Comparison of ENCODE assay signal across 13 cellular contexts in genomic region chr20:8094415-8094818, GRCh38. TPM values are rescaled to one million over a fixed set of nuclear protein-coding genes. Genes with fewer than 3 reads are reported as not detected.
DNase-seq lines count a peak whose midpoint lies in the region; ATAC-seq and TF ChIP-seq lines count a peak whose summit lies in the region.
"Had no signal": no experiment of that assay in that cellular context is flagged by ENCODE, and none has a peak within 500 bp of the region (broad histone marks: within the 10 kb centered on the region; RNA-seq: fewer than 3 reads in every experiment).

No MANE protein-coding gene starts in this region.

- intact Hi-C loops in head of caudate nucleus (cut with DNase I) (no loop called here), posterior vena cava (cut with DNase I) (no loop called here)

- no peak overlapping the region for H3K27ac Mint-ChIP-seq in endothelial cell (ENCODE audit: unreplicated experiment)
- H3K27ac Mint-ChIP-seq: activated CD4-positive, alpha-beta memory T cell treated with anti-CD3 and anti-CD28 coated beads for 36 hours; naive thymus-derived CD8-positive, alpha-beta T cell; stimulated activated effector memory CD8-positive, alpha-beta T cell treated with anti-CD3 and anti-CD28 coated beads, Interleukin-12 subunit alpha, Interleukin-12 subunit beta, amount 100 ng/mL, for 72 hours had no signal

- no peak for TF ChIP-seq CTCF in endothelial cell (IDR thresholded peaks at IDR 0.05; ENCODE audit: unreplicated experiment)

- H3K36me3 Mint-ChIP-seq in endothelial cell (ENCODE audit: low read depth, unreplicated experiment), result no peaks in the 10 kb centered on the region
- H3K36me3 Mint-ChIP-seq: activated CD4-positive, alpha-beta memory T cell treated with anti-CD3 and anti-CD28 coated beads for 36 hours; naive thymus-derived CD8-positive, alpha-beta T cell; stimulated activated effector memory CD8-positive, alpha-beta T cell treated with anti-CD3 and anti-CD28 coated beads, Interleukin-12 subunit alpha, Interleukin-12 subunit beta, amount 100 ng/mL, for 72 hours had no signal

- no peak overlapping the region for H3K4me3 Mint-ChIP-seq in endothelial cell (ENCODE audit: unreplicated experiment)
- H3K4me3 Mint-ChIP-seq: activated CD4-positive, alpha-beta memory T cell treated with anti-CD3 and anti-CD28 coated beads for 36 hours; naive thymus-derived CD8-positive, alpha-beta T cell; stimulated activated effector memory CD8-positive, alpha-beta T cell treated with anti-CD3 and anti-CD28 coated beads, Interleukin-12 subunit alpha, Interleukin-12 subunit beta, amount 100 ng/mL, for 72 hours had no signal

- H3K4me1 Mint-ChIP-seq in endothelial cell (ENCODE audit: unreplicated experiment), result no peaks in the 10 kb centered on the region
- H3K4me1 Mint-ChIP-seq: naive thymus-derived CD8-positive, alpha-beta T cell; stimulated activated effector memory CD8-positive, alpha-beta T cell treated with anti-CD3 and anti-CD28 coated beads, Interleukin-12 subunit alpha, Interleukin-12 subunit beta, amount 100 ng/mL, for 72 hours had no signal

- ATAC-seq in HG02870 (IDR thresholded peaks at IDR 0.05; ENCODE audit: unreplicated experiment), result no peak
- ATAC-seq: naive thymus-derived CD8-positive, alpha-beta T cell; stimulated activated effector memory CD8-positive, alpha-beta T cell treated with anti-CD3 and anti-CD28 coated beads, Interleukin-12 subunit alpha, Interleukin-12 subunit beta, amount 100 ng/mL, for 72 hours had no signal

- DNase-seq in EH (ENCODE audit: low read depth) (peak; percentile 53), RPMI8226 (peak; percentile 32), head of caudate nucleus (peak in 34 of 42 donors; percentile 4 to 79 (median 32)), posterior vena cava (ENCODE audit: low spot score) (peak; percentile 85), iPS-NIHi11 (ENCODE audit: low spot score) (no peak), endothelial cell (ENCODE audit: low spot score) (no peak), kidney tubule cell (ENCODE audit: low spot score) (no peak)
- DNase-seq: activated CD4-positive, alpha-beta memory T cell treated with anti-CD3 and anti-CD28 coated beads for 36 hours; DND-41; effector CD4-positive, alpha-beta T cell; naive thymus-derived CD8-positive, alpha-beta T cell had no signal

- peaks cover 2% of the 10 kb centered on the region for H3K27me3 Mint-ChIP-seq in endothelial cell (ENCODE audit: unreplicated experiment)

- H3K9me3 Mint-ChIP-seq in endothelial cell (ENCODE audit: unreplicated experiment), result no peaks in the 10 kb centered on the region
- H3K9me3 Mint-ChIP-seq: activated CD4-positive, alpha-beta memory T cell treated with anti-CD3 and anti-CD28 coated beads for 36 hours; naive thymus-derived CD8-positive, alpha-beta T cell; stimulated activated effector memory CD8-positive, alpha-beta T cell treated with anti-CD3 and anti-CD28 coated beads, Interleukin-12 subunit alpha, Interleukin-12 subunit beta, amount 100 ng/mL, for 72 hours had no signal

RNA-seq across cellular contexts. Expression of gene PLCB1, which starts 37.6 kb away (rescaled TPM):
- total RNA-seq in posterior vena cava (10 to 100 TPM; 16.9 to 20.8 TPM), endothelial cell (ENCODE audit: unreplicated experiment) (8.1 TPM)

Comparison
In these comparisons a context has a peak if more than half of its experiments do, and no peak if none do; other contexts are left out.
1. DNase-seq: peak in EH (single experiment), RPMI8226 (single experiment), head of caudate nucleus (34 of 42) and posterior vena cava (single experiment); none in iPS-NIHi11 (single experiment), endothelial cell (single experiment) and kidney tubule cell (single experiment).